ENCODE assay signal across 21 cellular contexts in genomic region chr5:145236127-145236526, GRCh38.
DNase-seq lines count a peak whose midpoint lies in the region; ATAC-seq and TF ChIP-seq lines count a peak whose summit lies in the region.
"Had no signal": no experiment of that assay in that cellular context is flagged by ENCODE, and none has a peak within 500 bp of the region (broad histone marks: within the 10 kb centered on the region; RNA-seq: fewer than 3 reads in every experiment).

No MANE protein-coding gene starts in this region.

- DNase-seq in AG09309 (ENCODE audit: low read depth): peak; percentile 5
- DNase-seq in HCEC 1CT: peak; percentile 27
- DNase-seq in choroid plexus epithelial cell (ENCODE audit: low read depth): peak; percentile 10
- DNase-seq in iris pigment epithelial cell (ENCODE audit: low read depth): peak; percentile 35
- DNase-seq in coronary artery (ENCODE audit: low spot score): no peak
- DNase-seq in NCI-H1436 treated with DMSO at 0.1 percent for 48 hours (lab: John Stamatoyannopoulos, UW): no peak
- DNase-seq in activated CD4-positive, alpha-beta memory T cell treated with anti-CD3 and anti-CD28 coated beads for 36 hours: no peak
- DNase-seq: CD4-positive, alpha-beta T cell; COR-L47; DMS79; KG1; NCI-H1092 treated with DMSO at 0.1 percent for 48 hours; NCI-H146; NCI-H2029; NCI-H2227 treated with DMSO at 0.1 percent for 48 hours; NCI-H510A; NK-92 treated with Interleukin-12 subunit alpha and Interleukin-12 subunit beta, amount 100 ng/mL, for 24 hours had no signal

- H3K4me3 Mint-ChIP-seq in activated CD4-positive, alpha-beta memory T cell treated with anti-CD3 and anti-CD28 coated beads for 36 hours: no peak overlapping the region
- H3K4me3 Mint-ChIP-seq: CD4-positive, alpha-beta T cell had no signal

- no peaks in the 10 kb centered on the region for H3K27me3 Mint-ChIP-seq in activated CD4-positive, alpha-beta memory T cell treated with anti-CD3 and anti-CD28 coated beads for 36 hours
- H3K27me3 Mint-ChIP-seq: CD4-positive, alpha-beta T cell had no signal

- H3K27ac ChIP-seq in coronary artery: no peak overlapping the region

- CTCF ChIA-PET in activated CD4-positive, alpha-beta memory T cell treated with anti-CD3 and anti-CD28 coated beads for 36 hours (lab: Charles Lee): no interaction called here

- H3K27ac Mint-ChIP-seq in activated CD4-positive, alpha-beta memory T cell treated with anti-CD3 and anti-CD28 coated beads for 36 hours: no peak overlapping the region
- H3K27ac Mint-ChIP-seq: CD4-positive, alpha-beta T cell had no signal

- no peaks in the 10 kb centered on the region for H3K4me1 Mint-ChIP-seq in activated CD4-positive, alpha-beta memory T cell treated with anti-CD3 and anti-CD28 coated beads for 36 hours (ENCODE audit: low read depth)

- H3K4me3 ChIP-seq in AG09309 (ENCODE audit: control insufficient read depth, low read depth, low read length): no peak overlapping the region
- H3K4me3 ChIP-seq in choroid plexus epithelial cell (ENCODE audit: low read depth, low read length): no peak overlapping the region
- no peak overlapping the region for H3K4me3 ChIP-seq in coronary artery

- intact Hi-C loops in activated CD4-positive, alpha-beta memory T cell treated with anti-CD3 and anti-CD28 coated beads for 36 hours (cut with micrococcal nuclease): no loop called here

- H3K36me3 Mint-ChIP-seq in activated CD4-positive, alpha-beta memory T cell treated with anti-CD3 and anti-CD28 coated beads for 36 hours: no peaks in the 10 kb centered on the region

- ATAC-seq in GM19455 (IDR thresholded peaks at IDR 0.05; ENCODE audit: unreplicated experiment): no peak
- ATAC-seq: HepG2, Panc1, SK-N-SH treated with all-trans-retinoic acid at 6 μM for 48 hours had no signal

- TF ChIP-seq CTCF in AG09309 (IDR thresholded peaks at IDR 0.05; ENCODE audit: control insufficient read depth, insufficient read depth, low read depth, low read length, missing control alignments) (no peak), choroid plexus epithelial cell (conservative IDR thresholded peaks at IDR 0.05; ENCODE audit: low read depth, low read length) (no peak), coronary artery (IDR thresholded peaks at IDR 0.05) (no peak)

- H3K9me3 Mint-ChIP-seq in activated CD4-positive, alpha-beta memory T cell treated with anti-CD3 and anti-CD28 coated beads for 36 hours: no peaks in the 10 kb centered on the region

- POLR2A ChIA-PET in activated CD4-positive, alpha-beta memory T cell treated with anti-CD3 and anti-CD28 coated beads for 36 hours (lab: Charles Lee): no interaction called here

Comparison
In these comparisons a context has a peak if more than half of its experiments do, and no peak if none do; other contexts are left out.
1. DNase-seq: peak in AG09309 (single experiment), HCEC 1CT (single experiment), choroid plexus epithelial cell (single experiment) and iris pigment epithelial cell (single experiment); none in coronary artery (single experiment), NCI-H1436 treated with DMSO at 0.1 percent for 48 hours (single experiment) and activated CD4-positive, alpha-beta memory T cell treated with anti-CD3 and anti-CD28 coated beads for 36 hours (single experiment).